ENCODE assay signal across 13 cellular contexts in the genomic region with DNA sequence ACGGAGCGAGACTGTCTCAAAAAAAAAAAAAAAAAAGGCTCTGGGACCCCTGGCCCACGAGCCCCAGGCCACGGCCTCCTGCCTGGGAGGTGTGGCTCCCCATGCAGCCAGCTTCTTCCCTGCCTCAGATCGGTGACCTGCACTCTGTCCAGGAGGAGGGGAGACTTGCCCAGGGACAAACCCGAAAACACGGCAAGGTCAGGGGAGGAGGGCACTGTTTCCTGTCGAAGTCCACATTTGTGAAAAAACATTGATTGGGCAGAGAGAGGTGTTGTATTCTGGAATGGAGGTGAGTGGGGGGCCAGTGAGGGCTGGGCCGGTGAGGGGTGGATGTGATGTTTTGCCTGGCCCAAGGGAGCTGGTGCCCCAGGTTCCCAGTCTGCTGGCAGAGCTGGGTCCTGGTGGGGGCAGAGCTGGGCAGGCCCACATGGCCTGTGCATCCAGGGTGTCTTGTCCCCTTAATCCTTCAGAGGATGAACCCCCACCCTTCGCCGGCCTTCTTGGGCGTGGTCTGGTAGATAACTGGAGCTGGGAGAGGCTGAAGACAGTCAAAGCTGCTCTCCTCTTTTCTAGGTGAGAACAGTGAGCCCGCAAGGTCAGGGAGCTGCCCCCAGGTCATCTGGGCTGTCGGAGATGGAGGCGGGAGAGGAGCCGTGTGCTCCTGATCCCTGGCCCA. TPM values are rescaled to one million over a fixed set of nuclear protein-coding genes. Genes with fewer than 3 reads are reported as not detected.
A peak's percentile ranks its signal among the peaks of the same experiment; 100 is the strongest.
DNase-seq lines count a peak whose midpoint lies in the region; ATAC-seq, FAIRE-seq and TF ChIP-seq lines count a peak whose summit lies in the region.
"Had no signal": no experiment of that assay in that cellular context is flagged by ENCODE, and none has a peak within 500 bp of the region (broad histone marks: within the 10 kb centered on the region; RNA-seq: fewer than 3 reads in every experiment).

No MANE protein-coding gene starts in this region.

- BruUV-seq in HepG2 (replicated peaks; lab: Mats Ljungman, UMichigan) = TSS peak; percentile 79

- no peaks in the 10 kb centered on the region for H3K9me3 Mint-ChIP-seq in stimulated activated naive B cell treated with anti-CD40 and anti-IgM and Interleukin-4, amounts not matched to agents 10 μg/mL and 1 μg/mL and 100 μg/mL, for 72 hours
- no peaks in the 10 kb centered on the region for H3K9me3 Mint-ChIP-seq in activated naive CD4-positive, alpha-beta T cell treated with anti-CD3 and anti-CD28 coated beads, Interleukin-2, amount 50 U/mL, for 72 hours

- no peak overlapping the region for H2AFZ ChIP-seq in HepG2 (ENCODE audit: low read length)

- CTCF ChIA-PET in HepG2 (lab: Yijun Ruan, JAX; ENCODE audit: low intra/inter-chr PET ratio, low total read pairs) = interaction anchor here (1.0 kb wide), 1 partner anchor 31 kb away, joined by 3 read pairs; no protein-coding TSS in a partner anchor

- no peaks in the 10 kb centered on the region for H3K27me3 Mint-ChIP-seq in stimulated activated naive B cell treated with anti-CD40 and anti-IgM and Interleukin-4, amounts not matched to agents 10 μg/mL and 1 μg/mL and 100 μg/mL, for 72 hours

- no peaks in the 10 kb centered on the region for H3K9me3 ChIP-seq in HepG2 (ENCODE audit: low read length)

- peak; percentile 18; the same call in 1 of the 2 replicates for TF ChIP-seq CTCF in HepG2 (CRISPR knock-in tag; IDR thresholded peaks at IDR 0.05)

- no peak overlapping the region for H3K4me3 Mint-ChIP-seq in stimulated activated naive B cell treated with anti-CD40 and anti-IgM and Interleukin-4, amounts not matched to agents 10 μg/mL and 1 μg/mL and 100 μg/mL, for 72 hours

- H3K4me1 Mint-ChIP-seq in stimulated activated naive B cell treated with anti-CD40 and anti-IgM and Interleukin-4, amounts not matched to agents 10 μg/mL and 1 μg/mL and 100 μg/mL, for 72 hours = peaks cover 12 to 30% of the 10 kb centered on the region in 2 donors

- H3K9ac ChIP-seq in HepG2 (ENCODE audit: insufficient read depth, low read depth, low read length) = peak overlapping the region; percentile 74

- peaks cover 0 to 17% of the 10 kb centered on the region in 2 experiments; a peak in 3 of 5 replicates for H3K27me3 ChIP-seq in HepG2 (ENCODE audit: control insufficient read depth in 1 of 2, insufficient read depth in 2 of 2, low read length in 2 of 2)

- H3K79me2 ChIP-seq in HepG2 (ENCODE audit: insufficient read depth, low read length) = no peaks in the 10 kb centered on the region

- H4K20me1 ChIP-seq in HepG2 (ENCODE audit: insufficient read depth, low read length) = no peaks in the 10 kb centered on the region

- peak; percentile 64 for FAIRE-seq in HepG2 (lab: Jason Lieb, UNC)
- FAIRE-seq: D721Med had no signal

- peak overlapping the region; percentile 54 to 76 (median 67) for H3K4me3 ChIP-seq in HepG2 (replicated peaks in 1 of 3; ENCODE audit: insufficient read depth in 1 of 3, low read depth in 2 of 3, low read length in 3 of 3)

- peak overlapping the region; percentile 98 for H3K4me2 ChIP-seq in HepG2 (ENCODE audit: low read depth, low read length)

- DNase-seq in ELF-1 (ENCODE audit: low read depth, low spot score) = peak; percentile 7
- DNase-seq in HepG2 (ENCODE audit: low spot score) = no peak
- no peak for DNase-seq in stimulated activated naive B cell treated with anti-CD40 and anti-IgM and Interleukin-4, amounts not matched to agents 10 μg/mL and 1 μg/mL and 100 μg/mL, for 72 hours
- no peak for DNase-seq in activated naive CD4-positive, alpha-beta T cell treated with anti-CD3 and anti-CD28 coated beads, Interleukin-2, amount 50 U/mL, for 72 hours (ENCODE audit: low spot score in 2 of 2)
- no peak for DNase-seq in NCI-H1105 treated with DMSO at 0.1 percent for 48 hours (lab: John Stamatoyannopoulos, UW)
- DNase-seq in Kasumi-1 (lab: John Stamatoyannopoulos, UW) = no peak
- DNase-seq: activated CD4-positive, alpha-beta T cell treated with anti-CD3 and anti-CD28 coated beads, Interleukin-2, amount 50 U/mL, for 1 hour; KBM-7; NCI-H2081 treated with DMSO at 0.1 percent for 48 hours; stimulated activated naive CD4-positive, alpha-beta T cell treated with Interleukin-2 at 50 U/mL for 16 hours had no signal

- under 1% methylated on average over 15 of the region's 16 CpGs for WGBS in HepG2 (ENCODE audit: low lambda C conversion rate)

- TF ChIP-seq EP300 in HepG2 (IDR thresholded peaks at IDR 0.05; ENCODE audit: low read depth in 2 of 2, low read length in 2 of 2) (no peak), HepG2 (CRISPR knock-in tag; IDR thresholded peaks at IDR 0.05; ENCODE audit: borderline replicate concordance) (no peak)

- ATAC-seq in HepG2 = peak; percentile 12
- no peak for ATAC-seq in stimulated activated naive B cell treated with anti-CD40 and anti-IgM and Interleukin-4, amounts not matched to agents 10 μg/mL and 1 μg/mL and 100 μg/mL, for 72 hours (replicated peaks)
- no peak for ATAC-seq in activated naive CD4-positive, alpha-beta T cell treated with anti-CD3 and anti-CD28 coated beads, Interleukin-2, amount 50 U/mL, for 72 hours
- no peak for ATAC-seq in GM21737 (IDR thresholded peaks at IDR 0.05; ENCODE audit: unreplicated experiment)

- H3K36me3 ChIP-seq in HepG2 (replicated peaks in 1 of 2; ENCODE audit: control insufficient read depth in 1 of 2, insufficient read depth in 2 of 2, low read length in 2 of 2) = no peaks in the 10 kb centered on the region

- in situ Hi-C loops in HepG2 (cut with HindIII; ENCODE audit: extremely low pct_ligation_motif_present, low pct_unique_long_range_greater_than_20kb) = no loop called here

- peaks cover 70% of the 10 kb centered on the region for H3K4me1 ChIP-seq in HepG2 (ENCODE audit: insufficient read depth, low read length)

- H3K27ac Mint-ChIP-seq in stimulated activated naive B cell treated with anti-CD40 and anti-IgM and Interleukin-4, amounts not matched to agents 10 μg/mL and 1 μg/mL and 100 μg/mL, for 72 hours = peak overlapping the region; percentile 16
- no peak overlapping the region for H3K27ac Mint-ChIP-seq in activated naive CD4-positive, alpha-beta T cell treated with anti-CD3 and anti-CD28 coated beads, Interleukin-2, amount 50 U/mL, for 72 hours

- no peaks in the 10 kb centered on the region for H3K36me3 Mint-ChIP-seq in stimulated activated naive B cell treated with anti-CD40 and anti-IgM and Interleukin-4, amounts not matched to agents 10 μg/mL and 1 μg/mL and 100 μg/mL, for 72 hours
- H3K36me3 Mint-ChIP-seq in activated naive CD4-positive, alpha-beta T cell treated with anti-CD3 and anti-CD28 coated beads, Interleukin-2, amount 50 U/mL, for 72 hours = no peaks in the 10 kb centered on the region

- H3K27ac ChIP-seq in angular gyrus (ENCODE audit: low read depth, low read length) = peak overlapping the region; percentile 29
- H3K27ac ChIP-seq in HepG2 (ENCODE audit: extremely low read length, insufficient read depth, low read length) = peak overlapping the region; percentile 95

- TF ChIP-seq RAD21 in HepG2 (CRISPR knock-in tag; IDR thresholded peaks at IDR 0.05) = no peak

- POLR2A ChIA-PET in HepG2 (lab: Yijun Ruan, JAX) = interaction anchor here (0.7 to 8.5 kb wide), 15 partner anchors 10 to 339 kb away, joined by 3 to 178 read pairs (median 5); a partner anchor contains a TSS

- TF ChIP-seq POLR2A in HepG2 (IDR thresholded peaks at IDR 0.05; ENCODE audit: insufficient read depth in 1 of 2, low read depth in 2 of 2, low read length in 2 of 2) = no peak; a peak in 1 of 4 replicates

- intact Hi-C loops in HepG2 (cut with micrococcal nuclease; ENCODE audit: unreplicated experiment) = loop anchor here (2.0 kb wide), 1 partner anchor 26 kb away; no protein-coding TSS in a partner anchor

RNA-seq across cellular contexts. Expression of a gene that starts 12.4 kb away (rescaled TPM):
- total RNA-seq in HepG2 (2016; rRNA removed; fragmentation: Illumina TruSeq; extraction: Trizol) = 10.4 and 10.8 TPM in 2 replicates
- 25.8 and 31.3 TPM in 2 replicates for total RNA-seq in HepG2 (2016; cell fraction: cytosol; rRNA removed; fragmentation: Illumina TruSeq; extraction: Trizol; ENCODE audit: low read depth)
- 9.1 and 10.5 TPM in 2 replicates for total RNA-seq in HepG2 (2016; cell fraction: insoluble cytoplasmic fraction; rRNA removed; fragmentation: Illumina TruSeq; extraction: Trizol)
- total RNA-seq in HepG2 (2016; cell fraction: membrane; rRNA removed; fragmentation: Illumina TruSeq; extraction: Trizol) = 30.5 and 36.7 TPM in 2 replicates
- total RNA-seq in HepG2 (2016; cell fraction: nucleus; rRNA removed; fragmentation: Illumina TruSeq; extraction: Trizol) = 7.4 and 9.0 TPM in 2 replicates
- 9.6 and 14.4 TPM in 2 replicates for polyA plus RNA-seq in HepG2 (2011; rRNA removed)
- polyA plus RNA-seq in HepG2 (2011; cell fraction: cytosol; rRNA removed) = 8.7 and 21.7 TPM in 2 replicates
- 37.4 and 44.6 TPM in 2 replicates for polyA plus RNA-seq in HepG2 (2011; cell fraction: nucleus; rRNA removed)
- 24.2 and 24.5 TPM in 2 replicates for polyA plus RNA-seq in HepG2 (2012)
- 237 and 239 TPM in 2 replicates for polyA plus RNA-seq in HepG2 (2016; cell fraction: cytosol; fragmentation: Illumina TruSeq; extraction: Trizol; ENCODE audit: low read depth)
- polyA plus RNA-seq in HepG2 (2016; cell fraction: insoluble cytoplasmic fraction; fragmentation: Illumina TruSeq; extraction: Trizol; ENCODE audit: low read depth) = 38.7 and 46.2 TPM in 2 replicates
- polyA plus RNA-seq in HepG2 (2016; cell fraction: membrane; fragmentation: Illumina TruSeq; extraction: Trizol; ENCODE audit: low read depth) = 156 and 163 TPM in 2 replicates
- polyA plus RNA-seq in HepG2 (2016; cell fraction: nucleus; fragmentation: Illumina TruSeq; extraction: Trizol; ENCODE audit: insufficient read depth, low read depth) = 44.5 and 50.9 TPM in 2 replicates
- 3.5 and 6.2 TPM in 2 replicates for polyA minus RNA-seq in HepG2 (2011; rRNA and poly(A)+ RNA removed; ENCODE audit: low replicate concordance)
- 5.6 and 7.3 TPM in 2 replicates for polyA minus RNA-seq in HepG2 (2011; cell fraction: cytosol; rRNA and poly(A)+ RNA removed)
- polyA minus RNA-seq in HepG2 (2011; cell fraction: nucleus; rRNA and poly(A)+ RNA removed) = 6.3 and 6.6 TPM in 2 replicates
- total RNA-seq in activated naive CD4-positive, alpha-beta T cell treated with anti-CD3 and anti-CD28 coated beads, Interleukin-2, amount 50 U/mL, for 72 hours = 10 to 100 TPM; 59.1 to 66.9 TPM

RNA-seq across cellular contexts. Expression of a gene that starts 21.2 kb away (rescaled TPM):
- total RNA-seq in HepG2 (2016; rRNA removed; fragmentation: Illumina TruSeq; extraction: Trizol) = 6.9 and 9.6 TPM in 2 replicates
- 3.4 and 6.3 TPM in 2 replicates for total RNA-seq in HepG2 (2016; cell fraction: cytosol; rRNA removed; fragmentation: Illumina TruSeq; extraction: Trizol; ENCODE audit: low read depth)
- total RNA-seq in HepG2 (2016; cell fraction: insoluble cytoplasmic fraction; rRNA removed; fragmentation: Illumina TruSeq; extraction: Trizol) = 7.7 and 7.9 TPM in 2 replicates
- total RNA-seq in HepG2 (2016; cell fraction: membrane; rRNA removed; fragmentation: Illumina TruSeq; extraction: Trizol) = 4.6 and 5.7 TPM in 2 replicates
- total RNA-seq in HepG2 (2016; cell fraction: nucleus; rRNA removed; fragmentation: Illumina TruSeq; extraction: Trizol) = 10.6 and 12.2 TPM in 2 replicates
- polyA plus RNA-seq in HepG2 (2011; rRNA removed) = 4.7 and 5.9 TPM in 2 replicates
- polyA plus RNA-seq in HepG2 (2011; cell fraction: cytosol; rRNA removed) = 3.8 and 4.2 TPM in 2 replicates
- polyA plus RNA-seq in HepG2 (2011; cell fraction: nucleus; rRNA removed) = 20.3 and 21.2 TPM in 2 replicates
- polyA plus RNA-seq in HepG2 (2012) = 10.1 and 12.3 TPM in 2 replicates
- polyA plus RNA-seq in HepG2 (2016; cell fraction: cytosol; fragmentation: Illumina TruSeq; extraction: Trizol; ENCODE audit: low read depth) = 0.60 and 0.83 TPM in 2 replicates
- polyA plus RNA-seq in HepG2 (2016; cell fraction: insoluble cytoplasmic fraction; fragmentation: Illumina TruSeq; extraction: Trizol; ENCODE audit: low read depth) = 16.7 and 23.3 TPM in 2 replicates
- 3.7 and 4.4 TPM in 2 replicates for polyA plus RNA-seq in HepG2 (2016; cell fraction: membrane; fragmentation: Illumina TruSeq; extraction: Trizol; ENCODE audit: low read depth)
- 33.8 and 34.3 TPM in 2 replicates for polyA plus RNA-seq in HepG2 (2016; cell fraction: nucleus; fragmentation: Illumina TruSeq; extraction: Trizol; ENCODE audit: insufficient read depth, low read depth)
- 4.4 and 14.7 TPM in 2 replicates for polyA minus RNA-seq in HepG2 (2011; rRNA and poly(A)+ RNA removed; ENCODE audit: low replicate concordance)
- 16.7 and 22.2 TPM in 2 replicates for polyA minus RNA-seq in HepG2 (2011; cell fraction: cytosol; rRNA and poly(A)+ RNA removed)
- polyA minus RNA-seq in HepG2 (2011; cell fraction: nucleus; rRNA and poly(A)+ RNA removed) = 10.9 and 12.1 TPM in 2 replicates
- total RNA-seq in activated naive CD4-positive, alpha-beta T cell treated with anti-CD3 and anti-CD28 coated beads, Interleukin-2, amount 50 U/mL, for 72 hours = 10 to 100 TPM; 26.6 to 43.8 TPM
